ENCODE assay signal across 8 cellular contexts in genomic region chr22:42294034-42294985, GRCh38. TPM values are rescaled to one million over a fixed set of nuclear protein-coding genes. Genes with fewer than 3 reads are reported as not detected.
A peak's percentile ranks its signal among the peaks of the same experiment; 100 is the strongest.
DNase-seq lines count a peak whose midpoint lies in the region; ATAC-seq, FAIRE-seq and TF ChIP-seq lines count a peak whose summit lies in the region.

No MANE protein-coding gene starts in this region.

- H3K4me3 ChIP-seq in PC-3 (ENCODE audit: low read length) (no peak overlapping the region), pancreas (no peak overlapping the region)

- H3K27me3 ChIP-seq in PC-3 (ENCODE audit: low read length) (no peaks in the 10 kb centered on the region), pancreas (no peaks in the 10 kb centered on the region)

- FAIRE-seq in pancreas (lab: Jason Lieb, UNC), result no peak

- WGBS in pancreas, 2 donors, result 43 to 47% methylated on average over 22 of the region's 22 CpGs

- no peak overlapping the region for H3K27ac ChIP-seq in PC-3 (ENCODE audit: low read length)
- H3K27ac ChIP-seq in pancreas, result no peak overlapping the region

- no peaks in the 10 kb centered on the region for H3F3A ChIP-seq in PC-3 (ENCODE audit: low read length, unreplicated experiment)

- H3K4me1 Mint-ChIP-seq in activated T-cell treated with anti-CD3 and anti-CD28 coated beads, Interleukin-2, amount 50 U/mL, for 24 hours (ENCODE audit: low read depth), result peaks cover 46% of the 10 kb centered on the region

- no peak overlapping the region for H3K9ac ChIP-seq in PC-3 (ENCODE audit: low read length)

- H3K27ac Mint-ChIP-seq in activated T-cell treated with anti-CD3 and anti-CD28 coated beads, Interleukin-2, amount 50 U/mL, for 24 hours, result no peak overlapping the region

- H3K4me1 ChIP-seq in PC-3 (ENCODE audit: insufficient read depth, low read length), result no peaks in the 10 kb centered on the region
- peaks cover 0 to 10% (median 9%) of the 10 kb centered on the region in 3 donors for H3K4me1 ChIP-seq in pancreas

- POLR2A ChIA-PET in PC-3 (lab: Charles Lee; ENCODE audit: unreplicated experiment), result no interaction called here

- H4K20me1 ChIP-seq in PC-3 (ENCODE audit: low read length), result no peaks in the 10 kb centered on the region

- no peaks in the 10 kb centered on the region for H3K27me3 Mint-ChIP-seq in activated T-cell treated with anti-CD3 and anti-CD28 coated beads, Interleukin-2, amount 50 U/mL, for 24 hours

- no peaks in the 10 kb centered on the region for H3K79me2 ChIP-seq in PC-3 (ENCODE audit: low read length)

- H3K9me2 ChIP-seq in PC-3 (replicated peaks; ENCODE audit: low read length), result no peaks in the 10 kb centered on the region

- H3K36me3 ChIP-seq in PC-3 (ENCODE audit: low read depth, low read length) (no peaks in the 10 kb centered on the region), pancreas (no peaks in the 10 kb centered on the region)

- intact Hi-C loops in PC-3 (cut with micrococcal nuclease) (no loop called here), pancreas (cut with DNase I) (no loop called here)

- no peak overlapping the region for H3K4me3 Mint-ChIP-seq in activated T-cell treated with anti-CD3 and anti-CD28 coated beads, Interleukin-2, amount 50 U/mL, for 24 hours

- no peak overlapping the region for H2AFZ ChIP-seq in PC-3 (ENCODE audit: low read length)

- no peaks in the 10 kb centered on the region for H3K36me3 Mint-ChIP-seq in activated T-cell treated with anti-CD3 and anti-CD28 coated beads, Interleukin-2, amount 50 U/mL, for 24 hours (ENCODE audit: low read depth)

- peak; percentile 37 for DNase-seq in activated T-cell treated with anti-CD3 and anti-CD28 coated beads for 1 hour (ENCODE audit: low read depth)
- no peak for DNase-seq in activated T-cell treated with anti-CD3 and anti-CD28 coated beads, Interleukin-2, amount 50 U/mL, for 24 hours
- DNase-seq in PC-3, result peak; percentile 23
- DNase-seq in ecto neural progenitor cell (ENCODE audit: low spot score), result peak; percentile 88
- peak; percentile 54 to 87 (median 68) for DNase-seq in pancreas
- DNase-seq in mesenteric fat pad (ENCODE audit: low spot score), result no peak
- DNase-seq in D341Med (ENCODE audit: low spot score), result no peak

- ATAC-seq in PC-3, result peak; percentile 40; the same call in 1 of the 2 replicates
- peak; percentile 79 to 88 (median 84) for ATAC-seq in pancreas
- ATAC-seq in GM18909 (IDR thresholded peaks at IDR 0.05; ENCODE audit: poor library complexity, unreplicated experiment), result no peak

- CTCF ChIA-PET in PC-3 (lab: Charles Lee), result no interaction called here

- no TSS peak for BruUV-seq in PC-3 (replicated peaks; lab: Mats Ljungman, UMichigan)

- TF ChIP-seq CTCF in PC-3 (conservative IDR thresholded peaks at IDR 0.05; ENCODE audit: low read depth, low read length) (no peak), pancreas (IDR thresholded peaks at IDR 0.05) (no peak)

- no peaks in the 10 kb centered on the region for H3K9me3 Mint-ChIP-seq in activated T-cell treated with anti-CD3 and anti-CD28 coated beads, Interleukin-2, amount 50 U/mL, for 24 hours

- no peak overlapping the region for H3K4me2 ChIP-seq in PC-3 (ENCODE audit: low read length)

- no peaks in the 10 kb centered on the region for H3K9me3 ChIP-seq in PC-3 (ENCODE audit: low read length)
- no peaks in the 10 kb centered on the region for H3K9me3 ChIP-seq in pancreas

RNA-seq across cellular contexts. Expression of gene TCF20, which starts 23.9 kb away (rescaled TPM):
- total RNA-seq in PC-3 (2014; rRNA removed) (36.0 and 37.0 TPM in 2 replicates), pancreas (10 to 100 TPM; 15.8 to 28.3 (median 17.8) TPM), mesenteric fat pad (25.2 TPM)
- polyA plus RNA-seq in pancreas, result 1 to 10 TPM; 7.8 to 8.1 TPM

Comparison
In these comparisons a context has a peak if more than half of its experiments do, and no peak if none do; other contexts are left out.
1. DNase-seq: peak in activated T-cell treated with anti-CD3 and anti-CD28 coated beads for 1 hour (single experiment), PC-3 (single experiment), ecto neural progenitor cell (single experiment) and pancreas (6 of 6); none in activated T-cell treated with anti-CD3 and anti-CD28 coated beads, Interleukin-2, amount 50 U/mL, for 24 hours (single experiment), mesenteric fat pad (single experiment) and D341Med (single experiment).